ENCODE assay signal across 22 cellular contexts in the genomic region with DNA sequence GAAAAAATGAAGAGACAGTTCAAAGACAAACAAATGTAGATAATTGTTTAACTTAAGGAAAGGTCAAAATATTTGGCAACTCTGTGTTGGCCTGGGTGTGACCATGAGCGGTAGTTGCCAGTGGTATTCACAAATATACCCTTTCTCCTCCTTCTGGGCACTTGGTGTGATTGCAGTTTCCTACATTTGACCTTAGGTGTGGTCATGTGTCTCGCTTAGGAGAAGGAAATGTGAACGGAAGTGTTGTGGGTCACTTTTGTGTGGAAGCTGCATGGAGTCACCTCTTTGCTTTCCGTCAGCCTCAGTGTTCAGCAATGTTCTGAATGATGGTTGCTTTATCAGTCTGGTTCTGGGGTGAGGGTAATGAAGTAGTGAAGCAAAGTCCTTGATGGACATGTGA. TPM values are rescaled to one million over a fixed set of nuclear protein-coding genes. Genes with fewer than 3 reads are reported as not detected.
DNase-seq lines count a peak whose midpoint lies in the region; ATAC-seq and TF ChIP-seq lines count a peak whose summit lies in the region.
"Had no signal": no experiment of that assay in that cellular context is flagged by ENCODE, and none has a peak within 500 bp of the region (broad histone marks: within the 10 kb centered on the region; RNA-seq: fewer than 3 reads in every experiment).

No MANE protein-coding gene starts in this region.

- peaks cover 60% of the 10 kb centered on the region for H3K27me3 Mint-ChIP-seq in activated T-helper 1 cell treated with anti-CD3 and anti-CD28 coated beads, Interleukin-12 subunit alpha, Interleukin-12 subunit beta, Interleukin-2, Interleukin-4 antibody, amounts not matched to agents 30 ng/mL and 10 ng/mL and 1 ng/mL, durations not matched to agents 14 hours and 24 hours and 36 hours (ENCODE audit: insufficient read depth)

- no peaks in the 10 kb centered on the region for H3K9me3 Mint-ChIP-seq in activated T-helper 1 cell treated with anti-CD3 and anti-CD28 coated beads, Interleukin-12 subunit alpha, Interleukin-12 subunit beta, Interleukin-2, Interleukin-4 antibody, amounts not matched to agents 30 ng/mL and 10 ng/mL and 1 ng/mL, durations not matched to agents 14 hours and 24 hours and 36 hours

- no peaks in the 10 kb centered on the region for H3K4me1 Mint-ChIP-seq in activated T-helper 1 cell treated with anti-CD3 and anti-CD28 coated beads, Interleukin-12 subunit alpha, Interleukin-12 subunit beta, Interleukin-2, Interleukin-4 antibody, amounts not matched to agents 30 ng/mL and 10 ng/mL and 1 ng/mL, durations not matched to agents 14 hours and 24 hours and 36 hours (ENCODE audit: low read depth)

- H3K27ac ChIP-seq in HL-60 (replicated peaks): no peak overlapping the region; the same call in 1 of the 2 replicates
- H3K27ac ChIP-seq: gastroesophageal sphincter, GM23248, neural progenitor cell, WERI-Rb-1 had no signal

- no peak overlapping the region for H3K27ac Mint-ChIP-seq in activated T-helper 1 cell treated with anti-CD3 and anti-CD28 coated beads, Interleukin-12 subunit alpha, Interleukin-12 subunit beta, Interleukin-2, Interleukin-4 antibody, amounts not matched to agents 30 ng/mL and 10 ng/mL and 1 ng/mL, durations not matched to agents 14 hours and 24 hours and 36 hours
- H3K27ac Mint-ChIP-seq: neural progenitor cell had no signal

- peaks cover 34% of the 10 kb centered on the region for H3K27me3 ChIP-seq in HL-60 (ENCODE audit: insufficient read depth, poor library complexity, severe bottlenecking)

- no peaks in the 10 kb centered on the region for H3K36me3 Mint-ChIP-seq in activated T-helper 1 cell treated with anti-CD3 and anti-CD28 coated beads, Interleukin-12 subunit alpha, Interleukin-12 subunit beta, Interleukin-2, Interleukin-4 antibody, amounts not matched to agents 30 ng/mL and 10 ng/mL and 1 ng/mL, durations not matched to agents 14 hours and 24 hours and 36 hours (ENCODE audit: low read depth)

- intact Hi-C loops in left colon (cut with DNase I, micrococcal nuclease): no loop called here
- intact Hi-C loops in activated T-helper 1 cell treated with anti-CD3 and anti-CD28 coated beads, Interleukin-12 subunit alpha, Interleukin-12 subunit beta, Interleukin-2, Interleukin-4 antibody, amounts not matched to agents 30 ng/mL and 10 ng/mL and 1 ng/mL, durations not matched to agents 14 hours and 24 hours and 36 hours (cut with micrococcal nuclease): no loop called here

- peak; percentile 16 for DNase-seq in CD1c-positive myeloid dendritic cell (ENCODE audit: extremely low spot score)
- peak; percentile 20 to 49 for DNase-seq in HL-60 (ENCODE audit: low read depth in 1 of 2, low spot score in 1 of 2)
- peak; percentile 23 for DNase-seq in RPMI8226
- no peak for DNase-seq in left colon
- no peak for DNase-seq in activated T-helper 1 cell treated with anti-CD3 and anti-CD28 coated beads, Interleukin-12 subunit alpha, Interleukin-12 subunit beta, Interleukin-2, Interleukin-4 antibody, amounts not matched to agents 30 ng/mL and 10 ng/mL and 1 ng/mL, durations not matched to agents 14 hours and 24 hours and 36 hours (ENCODE audit: low spot score)
- DNase-seq: activated CD8-positive, alpha-beta memory T cell treated with anti-CD3 and anti-CD28 coated beads for 24 hours; activated effector memory CD4-positive, alpha-beta T cell treated with Interleukin-2 at 50 U/mL for 16 hours; amygdala; GM23248; IMR-90; mesenchymal stem cell; NCI-H1436; right cardiac atrium; SK-N-SH; stimulated activated CD4-positive, alpha-beta T cell treated with anti-CD3 and anti-CD28 coated beads, Interleukin-2, amount 100 ng/mL, for 24 hours; substantia nigra; WERI-Rb-1 had no signal

- H3K4me3 Mint-ChIP-seq in activated T-helper 1 cell treated with anti-CD3 and anti-CD28 coated beads, Interleukin-12 subunit alpha, Interleukin-12 subunit beta, Interleukin-2, Interleukin-4 antibody, amounts not matched to agents 30 ng/mL and 10 ng/mL and 1 ng/mL, durations not matched to agents 14 hours and 24 hours and 36 hours: no peak overlapping the region
- H3K4me3 Mint-ChIP-seq: neural progenitor cell had no signal

- peak; percentile 21 for ATAC-seq in left colon
- no peak for ATAC-seq in GM21360 (IDR thresholded peaks at IDR 0.05; ENCODE audit: unreplicated experiment)
- ATAC-seq in HG02970 (IDR thresholded peaks at IDR 0.05; ENCODE audit: low FRiP score, unreplicated experiment): no peak
- no peak for ATAC-seq in GM21423 (IDR thresholded peaks at IDR 0.05; ENCODE audit: unreplicated experiment)
- ATAC-seq: gastroesophageal sphincter, right cardiac atrium had no signal

- TF ChIP-seq CTCF in HL-60 (IDR thresholded peaks at IDR 0.05; ENCODE audit: insufficient read depth, low read length): no peak

- no peak overlapping the region for H3K4me3 ChIP-seq in HL-60 (replicated peaks; ENCODE audit: insufficient read depth, low read length)
- H3K4me3 ChIP-seq: gastroesophageal sphincter, GM23248, neural progenitor cell had no signal

RNA-seq across cellular contexts. Expression of a gene that starts 3.4 kb away (rescaled TPM):
- total RNA-seq in left colon: 10 to 100 TPM; 12.6 to 37.0 TPM
- total RNA-seq in activated T-helper 1 cell treated with anti-CD3 and anti-CD28 coated beads, Interleukin-12 subunit alpha, Interleukin-12 subunit beta, Interleukin-2, Interleukin-4 antibody, amounts not matched to agents 30 ng/mL and 10 ng/mL and 1 ng/mL, durations not matched to agents 14 hours and 24 hours and 36 hours: not detected in 2 replicates
- total RNA-seq: right cardiac atrium had no signal

RNA-seq across cellular contexts. Expression of a gene that starts 37.2 kb away (rescaled TPM):
- total RNA-seq in left colon: not detected
- not detected in 2 replicates for total RNA-seq in activated T-helper 1 cell treated with anti-CD3 and anti-CD28 coated beads, Interleukin-12 subunit alpha, Interleukin-12 subunit beta, Interleukin-2, Interleukin-4 antibody, amounts not matched to agents 30 ng/mL and 10 ng/mL and 1 ng/mL, durations not matched to agents 14 hours and 24 hours and 36 hours
- total RNA-seq: gastroesophageal sphincter, GM23248, IMR-90, right cardiac atrium had no signal

RNA-seq across cellular contexts. Expression of a gene that starts 55.5 kb away (rescaled TPM):
- total RNA-seq in left colon: 10 to 100 TPM; 12.2 to 19.8 TPM
- total RNA-seq in activated T-helper 1 cell treated with anti-CD3 and anti-CD28 coated beads, Interleukin-12 subunit alpha, Interleukin-12 subunit beta, Interleukin-2, Interleukin-4 antibody, amounts not matched to agents 30 ng/mL and 10 ng/mL and 1 ng/mL, durations not matched to agents 14 hours and 24 hours and 36 hours: not detected in 2 replicates
- total RNA-seq: GM23248, IMR-90, right cardiac atrium had no signal

Comparison
In these comparisons a context has a peak if more than half of its experiments do, and no peak if none do; other contexts are left out.
1. DNase-seq: peak in CD1c-positive myeloid dendritic cell (single experiment), HL-60 (2 of 2) and RPMI8226 (single experiment); none in left colon (0 of 2) and activated T-helper 1 cell treated with anti-CD3 and anti-CD28 coated beads, Interleukin-12 subunit alpha, Interleukin-12 subunit beta, Interleukin-2, Interleukin-4 antibody, amounts not matched to agents 30 ng/mL and 10 ng/mL and 1 ng/mL, durations not matched to agents 14 hours and 24 hours and 36 hours (single experiment).
2. RNA of a gene that starts 3.4 kb away (total RNA-seq): 12.6 to 37.0 TPM in left colon; not detected in activated T-helper 1 cell treated with anti-CD3 and anti-CD28 coated beads, Interleukin-12 subunit alpha, Interleukin-12 subunit beta, Interleukin-2, Interleukin-4 antibody, amounts not matched to agents 30 ng/mL and 10 ng/mL and 1 ng/mL, durations not matched to agents 14 hours and 24 hours and 36 hours; every median in the first group is over 10 times any median in the second.
3. RNA of a gene that starts 55.5 kb away (total RNA-seq): 12.2 to 19.8 TPM in left colon; not detected in activated T-helper 1 cell treated with anti-CD3 and anti-CD28 coated beads, Interleukin-12 subunit alpha, Interleukin-12 subunit beta, Interleukin-2, Interleukin-4 antibody, amounts not matched to agents 30 ng/mL and 10 ng/mL and 1 ng/mL, durations not matched to agents 14 hours and 24 hours and 36 hours; every median in the first group is over 10 times any median in the second.